10 cellular contexts compared by ENCODE assay signal in genomic region chr3:168093790-168094189, GRCh38. TPM values are rescaled to one million over a fixed set of nuclear protein-coding genes. Genes with fewer than 3 reads are reported as not detected.
DNase-seq lines count a peak whose midpoint lies in the region; TF ChIP-seq lines count a peak whose summit lies in the region.
"Had no signal": no experiment of that assay in that cellular context is flagged by ENCODE, and none has a peak within 500 bp of the region (broad histone marks: within the 10 kb centered on the region; RNA-seq: fewer than 3 reads in every experiment).

No MANE protein-coding gene starts in this region.

- H3K27ac ChIP-seq in ectodermal cell (ENCODE audit: insufficient read depth, low read depth, low read length, poor library complexity, severe bottlenecking), result no peak overlapping the region

- no peaks in the 10 kb centered on the region for H3K27me3 ChIP-seq in ectodermal cell (ENCODE audit: control insufficient read depth, insufficient read depth, low read length, poor library complexity, severe bottlenecking)

- no peaks in the 10 kb centered on the region for H3K36me3 ChIP-seq in ectodermal cell (ENCODE audit: control insufficient read depth, insufficient read depth, low read length)

- H3K9me3 Mint-ChIP-seq in nephron progenitor cell, result no peaks in the 10 kb centered on the region
- H3K9me3 Mint-ChIP-seq: activated CD4-positive, alpha-beta memory T cell treated with anti-CD3 and anti-CD28 coated beads, Interleukin-2, amount 10 ng/mL, durations not matched to agents 7 days and 5 days; dendritic cell treated with granulocyte-macrophage colony-stimulating factor and Interleukin-4, amounts not matched to agents 40 ng/mL and 50 ng/mL, for 4 days had no signal

- no peaks in the 10 kb centered on the region for H3K36me3 Mint-ChIP-seq in nephron progenitor cell (ENCODE audit: low read depth)

- no peak for TF ChIP-seq CTCF in AG10803 (conservative IDR thresholded peaks at IDR 0.05; ENCODE audit: low read length)
- TF ChIP-seq CTCF in NB4 (IDR thresholded peaks at IDR 0.05; ENCODE audit: low read depth, low read length), result no peak
- no peak for TF ChIP-seq CTCF in nephron progenitor cell (IDR thresholded peaks at IDR 0.05)

- no peak for DNase-seq in AG10803 (ENCODE audit: low read depth)
- DNase-seq in NB4 (ENCODE audit: low read depth), result no peak
- no peak for DNase-seq in nephron progenitor cell
- DNase-seq in DMS114 treated with DMSO at 0.1 percent for 48 hours (lab: John Stamatoyannopoulos, UW; ENCODE audit: unreplicated experiment), result no peak
- no peak for DNase-seq in NCI-H1105 treated with DMSO at 0.1 percent for 48 hours (lab: John Stamatoyannopoulos, UW)
- DNase-seq in NCI-H510A (lab: John Stamatoyannopoulos, UW), result no peak
- DNase-seq in AG08395 (ENCODE audit: low spot score), result no peak
- DNase-seq: activated CD4-positive, alpha-beta memory T cell treated with anti-CD3 and anti-CD28 coated beads, Interleukin-2, amount 10 ng/mL, durations not matched to agents 7 days and 5 days had no signal

- H3K4me3 ChIP-seq in AG10803 (ENCODE audit: low read length), result peak overlapping the region; percentile 91
- H3K4me3 ChIP-seq in NB4 (ENCODE audit: low read depth, low read length), result peak overlapping the region; percentile 86
- H3K4me3 ChIP-seq in ectodermal cell (ENCODE audit: insufficient read depth, low read depth, low read length), result peak overlapping the region; percentile 13

- no peak for TF ChIP-seq POLR2A in NB4 (IDR thresholded peaks at IDR 0.05; ENCODE audit: extremely low read depth, insufficient read length)

- no peak overlapping the region for H3K27ac Mint-ChIP-seq in nephron progenitor cell
- H3K27ac Mint-ChIP-seq: activated CD4-positive, alpha-beta memory T cell treated with anti-CD3 and anti-CD28 coated beads, Interleukin-2, amount 10 ng/mL, durations not matched to agents 7 days and 5 days had no signal

- H3K9me3 ChIP-seq in ectodermal cell (ENCODE audit: control insufficient read depth, low read length), result no peaks in the 10 kb centered on the region

- H3K4me1 ChIP-seq in ectodermal cell (ENCODE audit: control insufficient read depth, insufficient read depth, low read length), result peaks cover 14% of the 10 kb centered on the region

- H3K4me1 Mint-ChIP-seq in nephron progenitor cell, result peaks cover 62% of the 10 kb centered on the region

- 89 to 93% methylated on average over 1 of the region's 3 CpGs for WGBS in ectodermal cell, 2 experiments

- no peaks in the 10 kb centered on the region for H3K27me3 Mint-ChIP-seq in nephron progenitor cell (ENCODE audit: low read depth, poor library complexity)
- H3K27me3 Mint-ChIP-seq: dendritic cell treated with granulocyte-macrophage colony-stimulating factor and Interleukin-4, amounts not matched to agents 40 ng/mL and 50 ng/mL, for 4 days had no signal

- H3K4me3 Mint-ChIP-seq in nephron progenitor cell, result peak overlapping the region; percentile 92

RNA-seq across cellular contexts. Expression of gene GOLIM4, which starts 1.9 kb away (rescaled TPM):
- 34.5 TPM for polyA plus RNA-seq in ectodermal cell (2013, experiment 1 of 4)
- 33.9 TPM for polyA plus RNA-seq in ectodermal cell (2013, experiment 2 of 4)
- 33.7 TPM for polyA plus RNA-seq in ectodermal cell (2013, experiment 3 of 4)
- polyA plus RNA-seq in ectodermal cell (2013, experiment 4 of 4), result 37.5 TPM

Comparison
In these comparisons a context has a peak if more than half of its experiments do, and no peak if none do; other contexts are left out.
1. H3K4me3 ChIP-seq: peak in every context shown above with its lines; median percentile 91 in AG10803; 86 in NB4; 13 in ectodermal cell.